In genomic region chr4:128335541-128335940, GRCh38 we compare ENCODE assay signal across 16 cellular contexts. TPM values are rescaled to one million over a fixed set of nuclear protein-coding genes. Genes with fewer than 3 reads are reported as not detected.
A peak's percentile ranks its signal among the peaks of the same experiment; 100 is the strongest.
DNase-seq lines count a peak whose midpoint lies in the region; ATAC-seq and TF ChIP-seq lines count a peak whose summit lies in the region.
"Had no signal": no experiment of that assay in that cellular context is flagged by ENCODE, and none has a peak within 500 bp of the region (broad histone marks: within the 10 kb centered on the region; RNA-seq: fewer than 3 reads in every experiment).

No MANE protein-coding gene starts in this region.

- H3K4me3 ChIP-seq in SK-N-SH (ENCODE audit: low read depth in 2 of 2, low read length in 1 of 2) (no peak overlapping the region), RWPE2 (ENCODE audit: severe bottlenecking) (no peak overlapping the region), choroid plexus epithelial cell (ENCODE audit: low read depth, low read length) (no peak overlapping the region), retinal pigment epithelial cell (ENCODE audit: low read length) (no peak overlapping the region), suprapubic skin (no peak overlapping the region)
- H3K4me3 ChIP-seq: BLaER1 treated with 17β-estradiol and CSF1 and Interleukin-3, amounts not matched to agents 10 nM and 100 nM; GM23338 had no signal

- H4K20me1 ChIP-seq in SK-N-SH (ENCODE audit: insufficient read depth), result no peaks in the 10 kb centered on the region
- H4K20me1 ChIP-seq: BLaER1 treated with 17β-estradiol and CSF1 and Interleukin-3, amounts not matched to agents 10 nM and 100 nM had no signal

- TF ChIP-seq CTCF in SK-N-SH (IDR thresholded peaks at IDR 0.05) (no peak), RWPE2 (IDR thresholded peaks at IDR 0.05; ENCODE audit: poor library complexity, severe bottlenecking) (no peak), choroid plexus epithelial cell (conservative IDR thresholded peaks at IDR 0.05; ENCODE audit: low read depth, low read length) (no peak), retinal pigment epithelial cell (conservative IDR thresholded peaks at IDR 0.05; ENCODE audit: low read depth, low read length) (no peak), suprapubic skin (IDR thresholded peaks at IDR 0.05) (no peak)

- peaks cover 20% of the 10 kb centered on the region for H3F3A ChIP-seq in SK-N-SH (replicated peaks; ENCODE audit: insufficient read depth)

- no peak overlapping the region for H3K9ac ChIP-seq in SK-N-SH
- H3K9ac ChIP-seq: BLaER1 treated with 17β-estradiol and CSF1 and Interleukin-3, amounts not matched to agents 10 nM and 100 nM had no signal

- peaks cover 0 to 12% of the 10 kb centered on the region in 2 experiments; a peak in 2 of 4 replicates for H3K4me1 ChIP-seq in SK-N-SH (ENCODE audit: control insufficient read depth in 1 of 2, insufficient read depth in 2 of 2, low read depth in 1 of 2, low read length in 1 of 2)
- H3K4me1 ChIP-seq in RWPE2 (ENCODE audit: insufficient read depth, poor library complexity, severe bottlenecking), result peaks cover 12% of the 10 kb centered on the region
- H3K4me1 ChIP-seq in suprapubic skin, result no peaks in the 10 kb centered on the region

- TF ChIP-seq RAD21 in SK-N-SH (IDR thresholded peaks at IDR 0.05; ENCODE audit: low read length), result no peak

- H3K9me3 ChIP-seq in SK-N-SH, result no peaks in the 10 kb centered on the region
- no peaks in the 10 kb centered on the region for H3K9me3 ChIP-seq in RWPE2 (ENCODE audit: severe bottlenecking)
- no peaks in the 10 kb centered on the region for H3K9me3 ChIP-seq in suprapubic skin
- H3K9me3 ChIP-seq: BLaER1 treated with 17β-estradiol and CSF1 and Interleukin-3, amounts not matched to agents 10 nM and 100 nM had no signal

- CTCF ChIA-PET in SK-N-SH (lab: Yijun Ruan, JAX), result no interaction called here

- no peak overlapping the region for H2AFZ ChIP-seq in SK-N-SH (ENCODE audit: low read depth)
- H2AFZ ChIP-seq: GM23338 had no signal

- H3K79me2 ChIP-seq in SK-N-SH (ENCODE audit: insufficient read depth), result no peaks in the 10 kb centered on the region

- DNase-seq in SK-N-SH (no peak), RWPE2 (ENCODE audit: low spot score) (no peak), choroid plexus epithelial cell (ENCODE audit: low read depth) (peak; percentile 33), retinal pigment epithelial cell (ENCODE audit: low read depth) (peak; percentile 95), cortex of kidney (lab: John Stamatoyannopoulos, UW) (no peak), suprapubic skin (ENCODE audit: low spot score in 2 of 2) (no peak), erythroblast (lab: John Stamatoyannopoulos, UW) (no peak)
- DNase-seq: Calu3; CD8-positive, alpha-beta T cell; DND-41; GDM1; H7 had no signal

- TF ChIP-seq POLR2A in suprapubic skin (IDR thresholded peaks at IDR 0.05), result no peak
- TF ChIP-seq POLR2A in erythroblast (IDR thresholded peaks at IDR 0.05; ENCODE audit: low read length), result no peak

- H3K27ac ChIP-seq in SK-N-SH (ENCODE audit: low read depth in 2 of 2, low read length in 1 of 2) (no peak overlapping the region), RWPE2 (ENCODE audit: poor library complexity, severe bottlenecking) (no peak overlapping the region), suprapubic skin (no peak overlapping the region)
- H3K27ac ChIP-seq: 22Rv1; BLaER1 treated with 17β-estradiol and CSF1 and Interleukin-3, amounts not matched to agents 10 nM and 100 nM had no signal

- ATAC-seq in SK-N-SH treated with all-trans-retinoic acid at 6 μM for 48 hours (no peak), RWPE2 (ENCODE audit: low read depth) (peak; percentile 35; the same call in 1 of the 3 replicates)
- ATAC-seq: CD8-positive, alpha-beta T cell; GM23338 had no signal

- no peaks in the 10 kb centered on the region for H3K27me3 ChIP-seq in SK-N-SH (ENCODE audit: insufficient read depth)
- no peaks in the 10 kb centered on the region for H3K27me3 ChIP-seq in RWPE2 (ENCODE audit: insufficient read depth, poor library complexity, severe bottlenecking)
- H3K27me3 ChIP-seq in suprapubic skin, result no peaks in the 10 kb centered on the region
- H3K27me3 ChIP-seq: BLaER1 treated with 17β-estradiol and CSF1 and Interleukin-3, amounts not matched to agents 10 nM and 100 nM had no signal

- POLR2A ChIA-PET in SK-N-SH (lab: Yijun Ruan, JAX), result no interaction called here

- H3K4me2 ChIP-seq in SK-N-SH, result no peak overlapping the region
- H3K4me2 ChIP-seq: BLaER1 treated with 17β-estradiol and CSF1 and Interleukin-3, amounts not matched to agents 10 nM and 100 nM; GM23338 had no signal

- no peaks in the 10 kb centered on the region for H3K9me2 ChIP-seq in SK-N-SH

- H3K36me3 ChIP-seq in SK-N-SH (replicated peaks in 1 of 2; ENCODE audit: control insufficient read depth in 1 of 2, insufficient read depth in 2 of 2, low read length in 1 of 2) (no peaks in the 10 kb centered on the region), RWPE2 (ENCODE audit: low read depth) (no peaks in the 10 kb centered on the region), suprapubic skin (no peaks in the 10 kb centered on the region)
- H3K36me3 ChIP-seq: BLaER1 treated with 17β-estradiol and CSF1 and Interleukin-3, amounts not matched to agents 10 nM and 100 nM had no signal

- TF ChIP-seq EP300 in SK-N-SH (IDR thresholded peaks at IDR 0.05; ENCODE audit: borderline replicate concordance in 1 of 2, low read depth in 1 of 2, low read length in 1 of 2), result no peak
- TF ChIP-seq EP300 in suprapubic skin (IDR thresholded peaks at IDR 0.05), result no peak

- 92% methylated on average over 3 of the region's 3 CpGs for WGBS in SK-N-SH (ENCODE audit: low lambda C conversion rate)
- WGBS in suprapubic skin, result 89% methylated on average over 3 of the region's 3 CpGs

TF ChIP-seq in SK-N-SH, 30 proteins besides CTCF, POLR2A, EP300 and RAD21:
- no peak for TF ChIP-seq MXI1 (IDR thresholded peaks at IDR 0.05; ENCODE audit: low read depth, low read length)
- TF ChIP-seq, protein P1, sequence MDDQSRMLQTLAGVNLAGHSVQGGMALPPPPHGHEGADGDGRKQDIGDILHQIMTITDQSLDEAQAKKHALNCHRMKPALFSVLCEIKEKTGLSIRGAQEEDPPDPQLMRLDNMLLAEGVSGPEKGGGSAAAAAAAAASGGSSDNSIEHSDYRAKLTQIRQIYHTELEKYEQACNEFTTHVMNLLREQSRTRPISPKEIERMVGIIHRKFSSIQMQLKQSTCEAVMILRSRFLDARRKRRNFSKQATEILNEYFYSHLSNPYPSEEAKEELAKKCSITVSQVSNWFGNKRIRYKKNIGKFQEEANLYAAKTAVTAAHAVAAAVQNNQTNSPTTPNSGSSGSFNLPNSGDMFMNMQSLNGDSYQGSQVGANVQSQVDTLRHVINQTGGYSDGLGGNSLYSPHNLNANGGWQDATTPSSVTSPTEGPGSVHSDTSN (IDR thresholded peaks at IDR 0.05), result peak; percentile 33; the same call in 1 of the 2 replicates

TF ChIP-seq in SK-N-SH treated with all-trans-retinoic acid at 6 μM for 48 hours, 23 proteins besides CTCF, POLR2A, EP300 and RAD21:
- no peak for TF ChIP-seq PATZ1 (CRISPR knock-in tag; IDR thresholded peaks at IDR 0.05; ENCODE audit: borderline replicate concordance)
- no peak for TF ChIP-seq ZFP30 (CRISPR knock-in tag; IDR thresholded peaks at IDR 0.05)

RNA-seq across cellular contexts. Expression of gene PGRMC2, which starts 47.9 kb away (rescaled TPM):
- 17.5 and 18.2 TPM in 2 replicates for polyA plus RNA-seq in SK-N-SH (2012; rRNA removed)
- 41.8 and 54.8 TPM in 2 replicates for polyA plus RNA-seq in SK-N-SH (2012; cell fraction: cytosol; rRNA removed)
- 7.7 and 17.3 TPM in 2 replicates for polyA plus RNA-seq in SK-N-SH (2012; cell fraction: nucleus; rRNA removed)
- total RNA-seq in suprapubic skin, result 10 to 100 TPM; 47.6 to 68.3 (median 55.2) TPM

Comparison
In these comparisons a context has a peak if more than half of its experiments do, and no peak if none do; other contexts are left out.
1. DNase-seq: peak in choroid plexus epithelial cell (single experiment) and retinal pigment epithelial cell (single experiment); none in SK-N-SH (single experiment), RWPE2 (single experiment), cortex of kidney (single experiment), suprapubic skin (0 of 2) and erythroblast (0 of 2).